ENCODE assay signal across 16 cellular contexts in genomic region chr10:77842652-77843212, GRCh38.
"Had no signal": no experiment of that assay in that cellular context is flagged by ENCODE, and none has a peak within 500 bp of the region (broad histone marks: within the 10 kb centered on the region; RNA-seq: fewer than 3 reads in every experiment).

No MANE protein-coding gene starts in this region.

- H3K27ac Mint-ChIP-seq: activated naive CD4-positive, alpha-beta T cell treated with anti-CD3 and anti-CD28 coated beads for 36 hours; activated naive CD8-positive, alpha-beta T cell treated with anti-CD3 and anti-CD28 coated beads, Interleukin-2, amount 50 U/mL, for 24 hours; dendritic cell treated with granulocyte-macrophage colony-stimulating factor and Interleukin-4, amounts not matched to agents 40 ng/mL and 50 ng/mL, for 4 days; endodermal cell; memory B cell; natural killer cell treated with Interleukin-12 subunit alpha and Interleukin-12 subunit beta and Interleukin-15 and Interleukin-18, amount 100 ng/mL, for 72 hours had no signal

- ATAC-seq: activated naive CD8-positive, alpha-beta T cell treated with anti-CD3 and anti-CD28 coated beads, Interleukin-2, amount 50 U/mL, for 24 hours; gastrocnemius medialis; left ventricle myocardium superior; natural killer cell treated with Interleukin-12 subunit alpha and Interleukin-12 subunit beta and Interleukin-15 and Interleukin-18, amount 100 ng/mL, for 72 hours; psoas muscle; right lobe of liver had no signal

- H3K9me3 ChIP-seq: breast epithelium, gastrocnemius medialis, psoas muscle, right lobe of liver, thoracic aorta had no signal

- H3K4me1 Mint-ChIP-seq: activated naive CD8-positive, alpha-beta T cell treated with anti-CD3 and anti-CD28 coated beads, Interleukin-2, amount 50 U/mL, for 24 hours had no signal

- H3K27me3 Mint-ChIP-seq: activated naive CD8-positive, alpha-beta T cell treated with anti-CD3 and anti-CD28 coated beads, Interleukin-2, amount 50 U/mL, for 24 hours; dendritic cell treated with granulocyte-macrophage colony-stimulating factor and Interleukin-4, amounts not matched to agents 40 ng/mL and 50 ng/mL, for 4 days; memory B cell; natural killer cell treated with Interleukin-12 subunit alpha and Interleukin-12 subunit beta and Interleukin-15 and Interleukin-18, amount 100 ng/mL, for 72 hours had no signal

- DNase-seq: activated CD4-positive, alpha-beta T cell treated with anti-CD3 and anti-CD28 coated beads, Interleukin-2, amount 50 U/mL, for 4 hours; activated naive CD4-positive, alpha-beta T cell treated with anti-CD3 and anti-CD28 coated beads for 36 hours; activated naive CD8-positive, alpha-beta T cell treated with anti-CD3 and anti-CD28 coated beads, Interleukin-2, amount 50 U/mL, for 24 hours; activated T-cell treated with anti-CD3 and anti-CD28 coated beads for 4 hours; cerebellar nuclear complex; endodermal cell; erythroblast; gastrocnemius medialis; left ventricle myocardium superior; psoas muscle; right lobe of liver had no signal

- H3K9me3 Mint-ChIP-seq: activated naive CD4-positive, alpha-beta T cell treated with anti-CD3 and anti-CD28 coated beads for 36 hours; activated naive CD8-positive, alpha-beta T cell treated with anti-CD3 and anti-CD28 coated beads, Interleukin-2, amount 50 U/mL, for 24 hours; dendritic cell treated with granulocyte-macrophage colony-stimulating factor and Interleukin-4, amounts not matched to agents 40 ng/mL and 50 ng/mL, for 4 days; endodermal cell; memory B cell; natural killer cell treated with Interleukin-12 subunit alpha and Interleukin-12 subunit beta and Interleukin-15 and Interleukin-18, amount 100 ng/mL, for 72 hours had no signal

- H3K27me3 ChIP-seq: breast epithelium, gastrocnemius medialis, right lobe of liver had no signal

- H3K4me3 ChIP-seq: breast epithelium, gastrocnemius medialis, psoas muscle, right lobe of liver, thoracic aorta had no signal

- H3K27ac ChIP-seq: breast epithelium, gastrocnemius medialis, psoas muscle, right lobe of liver, thoracic aorta had no signal

- H3K4me1 ChIP-seq: breast epithelium had no signal

- H3K36me3 Mint-ChIP-seq: memory B cell; natural killer cell treated with Interleukin-12 subunit alpha and Interleukin-12 subunit beta and Interleukin-15 and Interleukin-18, amount 100 ng/mL, for 72 hours had no signal

- H3K36me3 ChIP-seq: breast epithelium had no signal

- H3K4me3 Mint-ChIP-seq: activated naive CD4-positive, alpha-beta T cell treated with anti-CD3 and anti-CD28 coated beads for 36 hours; activated naive CD8-positive, alpha-beta T cell treated with anti-CD3 and anti-CD28 coated beads, Interleukin-2, amount 50 U/mL, for 24 hours; dendritic cell treated with granulocyte-macrophage colony-stimulating factor and Interleukin-4, amounts not matched to agents 40 ng/mL and 50 ng/mL, for 4 days; endodermal cell; memory B cell; natural killer cell treated with Interleukin-12 subunit alpha and Interleukin-12 subunit beta and Interleukin-15 and Interleukin-18, amount 100 ng/mL, for 72 hours had no signal
